Comparison of ENCODE assay signal across 12 cellular contexts in the genomic region with DNA sequence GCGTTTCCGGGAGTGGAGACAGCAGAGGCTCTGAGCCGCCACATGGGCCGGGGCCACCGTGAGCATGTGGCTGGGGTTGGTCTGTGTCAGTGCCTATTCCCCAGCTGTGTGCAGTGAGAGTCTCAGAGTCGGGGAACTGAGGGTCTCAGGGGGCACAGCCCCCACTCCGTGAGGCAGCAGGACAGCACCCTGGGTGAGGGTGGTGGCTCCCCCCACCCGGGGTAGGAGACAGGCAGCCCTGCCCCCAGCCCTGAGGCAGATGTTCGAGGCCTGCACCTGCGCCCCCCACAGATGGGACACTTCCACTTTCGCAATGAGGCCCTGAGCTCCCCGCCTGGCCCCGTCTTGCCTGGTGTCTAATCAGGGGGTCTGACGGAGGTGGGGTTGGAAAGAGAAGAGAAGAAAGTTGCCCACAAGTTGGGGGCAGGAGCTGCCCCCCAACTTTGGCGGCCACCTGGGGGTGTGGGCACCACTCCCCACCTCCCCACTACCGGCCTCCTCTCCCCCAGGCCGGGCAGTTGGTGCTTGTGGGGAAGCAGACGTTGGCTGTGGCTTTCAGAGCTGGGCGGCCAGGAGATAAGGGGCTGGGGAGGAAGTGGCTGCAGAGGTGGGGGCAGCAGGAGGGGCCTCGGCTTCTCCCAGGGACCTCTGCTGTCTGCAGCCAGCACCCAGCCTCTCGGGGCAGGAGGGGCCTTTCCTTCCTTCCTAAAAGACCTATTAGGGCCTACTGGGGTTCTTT. TPM values are rescaled to one million over a fixed set of nuclear protein-coding genes. Genes with fewer than 3 reads are reported as not detected.
DNase-seq lines count a peak whose midpoint lies in the region; ATAC-seq and TF ChIP-seq lines count a peak whose summit lies in the region.
"Had no signal": no experiment of that assay in that cellular context is flagged by ENCODE, and none has a peak within 500 bp of the region (broad histone marks: within the 10 kb centered on the region; RNA-seq: fewer than 3 reads in every experiment).

No MANE protein-coding gene starts in this region.

- H3K4me1 Mint-ChIP-seq in activated B cell treated with CpG ODN at 0.5 μM for 24 hours = peaks cover 91% of the 10 kb centered on the region
- no peaks in the 10 kb centered on the region for H3K4me1 Mint-ChIP-seq in chondrocyte (ENCODE audit: low read depth)

- no peaks in the 10 kb centered on the region for H3K9me2 ChIP-seq in DOHH2 (replicated peaks; ENCODE audit: control insufficient read depth, low read length)

- H3K4me3 ChIP-seq in DOHH2 (ENCODE audit: low read length) = peak overlapping the region; percentile 59
- H3K4me3 ChIP-seq in HL-60 (replicated peaks; ENCODE audit: insufficient read depth, low read length) = no peak overlapping the region
- H3K4me3 ChIP-seq: gastrocnemius medialis had no signal

- H3K9me3 ChIP-seq in DOHH2 (ENCODE audit: control insufficient read depth, insufficient read depth, low read length) = no peaks in the 10 kb centered on the region
- H3K9me3 ChIP-seq: gastrocnemius medialis had no signal

- H3K9me3 Mint-ChIP-seq in activated B cell treated with CpG ODN at 0.5 μM for 24 hours = no peaks in the 10 kb centered on the region
- no peaks in the 10 kb centered on the region for H3K9me3 Mint-ChIP-seq in chondrocyte (ENCODE audit: low read depth)
- H3K9me3 Mint-ChIP-seq: CD4-positive, alpha-beta memory T cell; WTC11 had no signal

- POLR2A ChIA-PET in activated B cell treated with CpG ODN at 0.5 μM for 24 hours (lab: Charles Lee) = interaction anchor here (0.6 to 4.2 kb wide), 13 partner anchors 9 to 418 kb away, joined by 3 to 126 read pairs (median 6); a partner anchor contains a TSS

- no peaks in the 10 kb centered on the region for H3K36me3 ChIP-seq in DOHH2 (ENCODE audit: control insufficient read depth, low read length)
- H3K36me3 ChIP-seq: gastrocnemius medialis had no signal

- peak overlapping the region; percentile 88 for H3K4me2 ChIP-seq in DOHH2 (ENCODE audit: low read length)

- peaks cover 98% of the 10 kb centered on the region for H3K4me1 ChIP-seq in DOHH2 (ENCODE audit: control insufficient read depth, low read length)
- H3K4me1 ChIP-seq: gastrocnemius medialis had no signal

- H3K27ac Mint-ChIP-seq in activated B cell treated with CpG ODN at 0.5 μM for 24 hours (peak overlapping the region; percentile 83), chondrocyte (ENCODE audit: unreplicated experiment) (no peak overlapping the region)
- H3K27ac Mint-ChIP-seq: CD4-positive, alpha-beta memory T cell; WTC11 had no signal

- TF ChIP-seq CTCF in DOHH2 (IDR thresholded peaks at IDR 0.05; ENCODE audit: low read depth, low read length, poor library complexity, severe bottlenecking) (no peak), HL-60 (IDR thresholded peaks at IDR 0.05; ENCODE audit: insufficient read depth, low read length) (no peak), activated B cell treated with CpG ODN at 0.5 μM for 24 hours (IDR thresholded peaks at IDR 0.05) (no peak), chondrocyte (IDR thresholded peaks at IDR 0.05) (no peak)

- H3K36me3 Mint-ChIP-seq in activated B cell treated with CpG ODN at 0.5 μM for 24 hours (ENCODE audit: low read depth) (peaks cover 3% of the 10 kb centered on the region), chondrocyte (ENCODE audit: low read depth) (no peaks in the 10 kb centered on the region)
- H3K36me3 Mint-ChIP-seq: CD4-positive, alpha-beta memory T cell; WTC11 had no signal

- H3K79me2 ChIP-seq in DOHH2 (ENCODE audit: control insufficient read depth, low read length) = peaks cover 5% of the 10 kb centered on the region

- CTCF ChIA-PET in activated B cell treated with CpG ODN at 0.5 μM for 24 hours (lab: Charles Lee) = interaction anchor here (1.3 kb wide), 1 partner anchor 120 kb away, joined by 3 read pairs; no protein-coding TSS in a partner anchor

- ATAC-seq in GM19397 (IDR thresholded peaks at IDR 0.05; ENCODE audit: unreplicated experiment) = peak; percentile 41
- peak; percentile 62 for ATAC-seq in activated B cell treated with CpG ODN at 0.5 μM for 24 hours (ENCODE audit: low read depth)
- no peak for ATAC-seq in GM18519 (IDR thresholded peaks at IDR 0.05; ENCODE audit: low FRiP score, unreplicated experiment)
- ATAC-seq: gastrocnemius medialis, WTC11 had no signal

- H3K27me3 ChIP-seq in DOHH2 (ENCODE audit: control insufficient read depth, low read length) (0 out of 2 replicates have a peak, but pooled peaks cover 4% of the 10 kb centered on the region), HL-60 (ENCODE audit: insufficient read depth, poor library complexity, severe bottlenecking) (no peaks in the 10 kb centered on the region)

- H3K27ac ChIP-seq in DOHH2 (ENCODE audit: low read depth, low read length) (peak overlapping the region; percentile 98), HL-60 (replicated peaks) (peak overlapping the region; percentile 91)
- H3K27ac ChIP-seq: gastrocnemius medialis had no signal

- H4K20me1 ChIP-seq in DOHH2 (ENCODE audit: control insufficient read depth, insufficient read depth, low read depth, low read length) = no peaks in the 10 kb centered on the region

- H3K4me3 Mint-ChIP-seq in activated B cell treated with CpG ODN at 0.5 μM for 24 hours (peak overlapping the region; percentile 72), chondrocyte (ENCODE audit: unreplicated experiment) (no peak overlapping the region)
- H3K4me3 Mint-ChIP-seq: CD4-positive, alpha-beta memory T cell; WTC11 had no signal

- DNase-seq in HL-60 (ENCODE audit: low read depth in 1 of 2, low spot score in 1 of 2) (peak; percentile 70 to 87), activated B cell treated with CpG ODN at 0.5 μM for 24 hours (peak; percentile 75), NCI-H510A treated with DMSO at 0.1 percent for 48 hours (lab: John Stamatoyannopoulos, UW) (no peak), chondrocyte (ENCODE audit: low spot score) (no peak)
- DNase-seq in stimulated activated CD4-positive, alpha-beta T cell treated with anti-CD3 and anti-CD28 coated beads, Interleukin-4, amount 100 ng/mL, for 4 hours = no peak
- DNase-seq: CD4-positive, alpha-beta memory T cell; gastrocnemius medialis; NCI-H1417 treated with DMSO at 0.1 percent for 48 hours had no signal

- intact Hi-C loops in activated B cell treated with CpG ODN at 0.5 μM for 24 hours (cut with micrococcal nuclease) = loop anchor here (1.0 to 2.0 kb wide), 2 partner anchors 10 to 26 kb away; no protein-coding TSS in a partner anchor

- H3K27me3 Mint-ChIP-seq in activated B cell treated with CpG ODN at 0.5 μM for 24 hours (no peaks in the 10 kb centered on the region), chondrocyte (ENCODE audit: low read depth) (peaks cover 15% of the 10 kb centered on the region)

- peaks cover 33% of the 10 kb centered on the region for H3F3A ChIP-seq in DOHH2 (ENCODE audit: control insufficient read depth, insufficient read depth)

RNA-seq across cellular contexts. Expression of a gene that starts 1.8 kb away (rescaled TPM):
- total RNA-seq in activated B cell treated with CpG ODN at 0.5 μM for 24 hours (50.8 and 63.3 TPM in 2 replicates), chondrocyte (0.23 TPM in 1 of 3 replicates, not detected in the others)

Comparison
In these comparisons a context has a peak if more than half of its experiments do, and no peak if none do; other contexts are left out.
1. DNase-seq: peak in HL-60 (2 of 2) and activated B cell treated with CpG ODN at 0.5 μM for 24 hours (single experiment); none in stimulated activated CD4-positive, alpha-beta T cell treated with anti-CD3 and anti-CD28 coated beads, Interleukin-4, amount 100 ng/mL, for 4 hours (0 of 2), NCI-H510A treated with DMSO at 0.1 percent for 48 hours (single experiment) and chondrocyte (single experiment).
2. RNA of a gene that starts 1.8 kb away (total RNA-seq): 50.8 to 63.3 TPM in activated B cell treated with CpG ODN at 0.5 μM for 24 hours; 0.23 TPM in chondrocyte; every median in the first group is over 10 times any median in the second.